In genomic region chr12:77493769-77494168, GRCh38 we compare ENCODE assay signal across 21 cellular contexts.
DNase-seq lines count a peak whose midpoint lies in the region; ATAC-seq and TF ChIP-seq lines count a peak whose summit lies in the region.
"Had no signal": no experiment of that assay in that cellular context is flagged by ENCODE, and none has a peak within 500 bp of the region (broad histone marks: within the 10 kb centered on the region; RNA-seq: fewer than 3 reads in every experiment).

No MANE protein-coding gene starts in this region.

- peak; percentile 87 for DNase-seq in DMS79 treated with DMSO at 0.1 percent for 48 hours (lab: John Stamatoyannopoulos, UW)
- DNase-seq in NCI-H446 (lab: John Stamatoyannopoulos, UW), result peak; percentile 47 to 50
- DNase-seq in cerebellar cortex (ENCODE audit: low spot score), result peak; percentile 16
- peak; percentile 5 for DNase-seq in pons (ENCODE audit: low spot score)
- no peak for DNase-seq in HuH-7 (ENCODE audit: low spot score)
- no peak for DNase-seq in prostate gland (ENCODE audit: low spot score)
- DNase-seq: C1 segment of cervical spinal cord; Caco-2; CD8-positive, alpha-beta T cell; GF-D8; HCEC 1CT; NCI-H1092 treated with DMSO at 0.1 percent for 48 hours; NCI-H146; NCI-H1930; NCI-H2107; NCI-H2227 treated with DMSO at 0.1 percent for 48 hours; NCI-H510A treated with DMSO at 0.1 percent for 48 hours; SIG-M5 had no signal

- no peak overlapping the region for H3K27ac ChIP-seq in prostate gland
- H3K27ac ChIP-seq: HL-60, SK-N-MC had no signal

- no peak overlapping the region for H3K4me3 ChIP-seq in prostate gland
- H3K4me3 ChIP-seq: SK-N-MC had no signal

- ATAC-seq in HG03521 (IDR thresholded peaks at IDR 0.05; ENCODE audit: unreplicated experiment), result no peak
- ATAC-seq: CD8-positive, alpha-beta T cell had no signal

- no peak for TF ChIP-seq POLR2A in prostate gland (IDR thresholded peaks at IDR 0.05)

- H3K27me3 ChIP-seq in prostate gland (replicated peaks; ENCODE audit: insufficient read depth), result no peaks in the 10 kb centered on the region

- no peaks in the 10 kb centered on the region for H3K9me3 ChIP-seq in prostate gland
- H3K9me3 ChIP-seq: Caco-2 had no signal

- intact Hi-C loops in prostate gland (cut with DNase I), result no loop called here

- no peaks in the 10 kb centered on the region for H3K4me1 ChIP-seq in prostate gland (replicated peaks)
- H3K4me1 ChIP-seq: Caco-2 had no signal

- TF ChIP-seq CTCF in prostate gland (IDR thresholded peaks at IDR 0.05), result no peak

- H3K36me3 ChIP-seq in prostate gland, result no peaks in the 10 kb centered on the region

Comparison
In these comparisons a context has a peak if more than half of its experiments do, and no peak if none do; other contexts are left out.
1. DNase-seq: peak in DMS79 treated with DMSO at 0.1 percent for 48 hours (single experiment), NCI-H446 (2 of 2), cerebellar cortex (single experiment) and pons (single experiment); none in HuH-7 (single experiment) and prostate gland (single experiment).